Comparison of ENCODE assay signal across 11 cellular contexts in the genomic region with DNA sequence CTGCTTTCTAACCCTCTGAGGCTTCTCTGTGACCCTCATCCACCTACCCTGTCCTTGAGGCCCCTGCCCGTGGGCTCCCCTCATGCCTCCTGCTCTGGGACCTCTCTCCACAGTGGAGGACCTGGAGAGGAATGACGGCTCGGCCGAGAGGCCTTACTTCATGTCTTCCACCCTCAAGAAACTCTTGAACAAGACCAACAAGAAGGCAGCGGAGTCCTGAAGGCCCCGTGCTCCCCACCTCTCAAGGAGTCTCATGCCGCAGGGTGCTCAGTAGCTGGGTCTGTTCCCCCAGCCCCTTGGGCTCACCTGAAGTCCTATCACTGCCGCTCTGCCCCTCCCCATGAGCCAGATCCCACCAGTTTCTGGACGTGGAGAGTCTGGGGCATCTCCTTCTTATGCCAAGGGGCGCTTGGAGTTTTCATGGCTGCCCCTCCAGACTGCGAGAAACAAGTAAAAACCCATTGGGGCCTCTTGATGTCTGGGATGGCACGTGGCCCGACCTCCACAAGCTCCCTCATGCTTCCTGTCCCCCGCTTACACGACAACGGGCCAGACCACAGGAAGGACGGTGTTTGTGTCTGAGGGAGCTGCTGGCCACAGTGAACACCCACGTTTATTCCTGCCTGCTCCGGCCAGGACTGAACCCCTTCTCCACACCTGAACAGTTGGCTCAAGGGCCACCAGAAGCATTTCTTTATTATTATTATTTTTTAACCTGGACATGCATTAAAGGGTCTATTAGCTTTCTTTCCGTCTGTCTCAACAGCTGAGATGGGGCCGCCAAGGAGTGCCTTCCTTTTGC. TPM values are rescaled to one million over a fixed set of nuclear protein-coding genes. Genes with fewer than 3 reads are reported as not detected.
DNase-seq lines count a peak whose midpoint lies in the region; ATAC-seq and TF ChIP-seq lines count a peak whose summit lies in the region.
"Had no signal": no experiment of that assay in that cellular context is flagged by ENCODE, and none has a peak within 500 bp of the region (broad histone marks: within the 10 kb centered on the region; RNA-seq: fewer than 3 reads in every experiment).

No MANE protein-coding gene starts in this region.

- no peak overlapping the region for H3K4me3 ChIP-seq in HUES48 (ENCODE audit: low read depth, low read length)
- no peak overlapping the region for H3K4me3 ChIP-seq in hepatocyte

- H3K9me3 ChIP-seq in HUES48 (ENCODE audit: control insufficient read depth, insufficient read depth, low read length): no peaks in the 10 kb centered on the region
- H3K9me3 ChIP-seq in hepatocyte (ENCODE audit: low read depth): no peaks in the 10 kb centered on the region

- TF ChIP-seq CTCF in WTC11 (IDR thresholded peaks at IDR 0.05) (no peak), hepatocyte (IDR thresholded peaks at IDR 0.05; ENCODE audit: poor library complexity) (no peak)

- H3K27ac Mint-ChIP-seq in WTC11: peak overlapping the region; percentile 93
- H3K27ac Mint-ChIP-seq in stimulated activated memory B cell treated with anti-CD40 and anti-IgM and Interleukin-4, amounts not matched to agents 10 μg/mL and 1 μg/mL and 100 μg/mL, for 72 hours: peak overlapping the region; percentile 66

- no peaks in the 10 kb centered on the region for H3K9me2 ChIP-seq in hepatocyte (replicated peaks; ENCODE audit: insufficient read depth)

- no peaks in the 10 kb centered on the region for H3K79me2 ChIP-seq in hepatocyte

- H3K36me3 Mint-ChIP-seq in WTC11: peaks cover 18% of the 10 kb centered on the region
- peaks cover 45% of the 10 kb centered on the region for H3K36me3 Mint-ChIP-seq in stimulated activated memory B cell treated with anti-CD40 and anti-IgM and Interleukin-4, amounts not matched to agents 10 μg/mL and 1 μg/mL and 100 μg/mL, for 72 hours

- H3K4me1 ChIP-seq in HUES48 (ENCODE audit: control insufficient read depth, insufficient read depth, low read length) (peaks cover 8% of the 10 kb centered on the region), hepatocyte (ENCODE audit: insufficient read depth) (peaks cover 23% of the 10 kb centered on the region)

- H3K4me3 Mint-ChIP-seq in WTC11: 0 out of 2 replicates have a peak overlapping the region, but pooled peaks have one; percentile 14
- no peak overlapping the region for H3K4me3 Mint-ChIP-seq in stimulated activated memory B cell treated with anti-CD40 and anti-IgM and Interleukin-4, amounts not matched to agents 10 μg/mL and 1 μg/mL and 100 μg/mL, for 72 hours

- H3K27me3 ChIP-seq in HUES48 (ENCODE audit: control insufficient read depth, insufficient read depth, low read length): no peaks in the 10 kb centered on the region
- no peaks in the 10 kb centered on the region for H3K27me3 ChIP-seq in hepatocyte

- no peaks in the 10 kb centered on the region for H3K27me3 Mint-ChIP-seq in WTC11 (ENCODE audit: low read depth)
- H3K27me3 Mint-ChIP-seq in stimulated activated memory B cell treated with anti-CD40 and anti-IgM and Interleukin-4, amounts not matched to agents 10 μg/mL and 1 μg/mL and 100 μg/mL, for 72 hours: no peaks in the 10 kb centered on the region

- no peak overlapping the region for H3K9ac ChIP-seq in HUES48 (ENCODE audit: low read depth, low read length)

- H3K36me3 ChIP-seq in HUES48 (ENCODE audit: control insufficient read depth, insufficient read depth, low read length) (peaks cover 50% of the 10 kb centered on the region), hepatocyte (replicated peaks; ENCODE audit: insufficient read depth, low read depth) (no peaks in the 10 kb centered on the region)

- DNase-seq in WTC11 (ENCODE audit: low spot score) (no peak), hepatocyte (ENCODE audit: low spot score) (no peak), SW480 (ENCODE audit: low spot score) (no peak)
- DNase-seq: activated effector memory CD4-positive, alpha-beta T cell treated with anti-CD3 and anti-CD28 coated beads, Interleukin-2, amount 50 U/mL, for 16 hours; erythroblast; kidney; SW 1271 had no signal

- H3K4me1 Mint-ChIP-seq in WTC11: peaks cover 31% of the 10 kb centered on the region
- H3K4me1 Mint-ChIP-seq in stimulated activated memory B cell treated with anti-CD40 and anti-IgM and Interleukin-4, amounts not matched to agents 10 μg/mL and 1 μg/mL and 100 μg/mL, for 72 hours: peaks cover 59% of the 10 kb centered on the region

- CTCF ChIA-PET in WTC11 (lab: Charles Lee): interaction anchor here (0.6 to 10.7 kb wide), 20 partner anchors 9 to 253 kb away, joined by 3 to 276 read pairs (median 10); a partner anchor contains a TSS

- H3K9me3 Mint-ChIP-seq in WTC11: no peaks in the 10 kb centered on the region
- H3K9me3 Mint-ChIP-seq in stimulated activated memory B cell treated with anti-CD40 and anti-IgM and Interleukin-4, amounts not matched to agents 10 μg/mL and 1 μg/mL and 100 μg/mL, for 72 hours: no peaks in the 10 kb centered on the region

- H3K27ac ChIP-seq in HUES48 (ENCODE audit: low read depth, low read length) (peak overlapping the region; percentile 79), hepatocyte (peak overlapping the region; percentile 89)

- 74% methylated on average over 21 of the region's 21 CpGs for WGBS in hepatocyte (ENCODE audit: low lambda C conversion rate, missing lambda C conversion rate)

- no peaks in the 10 kb centered on the region for H4K20me1 ChIP-seq in hepatocyte (ENCODE audit: insufficient read depth, poor library complexity, severe bottlenecking)

- no peak overlapping the region for H2AFZ ChIP-seq in hepatocyte

- ATAC-seq in WTC11: no peak
- ATAC-seq in stimulated activated memory B cell treated with anti-CD40 and anti-IgM and Interleukin-4, amounts not matched to agents 10 μg/mL and 1 μg/mL and 100 μg/mL, for 72 hours: no peak
- no peak for ATAC-seq in HG03571 (IDR thresholded peaks at IDR 0.05; ENCODE audit: unreplicated experiment)
- ATAC-seq in GM18520 (IDR thresholded peaks at IDR 0.05; ENCODE audit: unreplicated experiment): no peak

- H3K4me2 ChIP-seq in hepatocyte: no peak overlapping the region

- POLR2A ChIA-PET in WTC11 (lab: Charles Lee): interaction anchor here (0.5 to 1.8 kb wide), 2 partner anchors 18 to 106 kb away, joined by 3 to 6 read pairs; a partner anchor contains a TSS

TF ChIP-seq in WTC11, 78 proteins besides CTCF, POLR2A, EP300 and RAD21:
- TF ChIP-seq, protein P1, sequence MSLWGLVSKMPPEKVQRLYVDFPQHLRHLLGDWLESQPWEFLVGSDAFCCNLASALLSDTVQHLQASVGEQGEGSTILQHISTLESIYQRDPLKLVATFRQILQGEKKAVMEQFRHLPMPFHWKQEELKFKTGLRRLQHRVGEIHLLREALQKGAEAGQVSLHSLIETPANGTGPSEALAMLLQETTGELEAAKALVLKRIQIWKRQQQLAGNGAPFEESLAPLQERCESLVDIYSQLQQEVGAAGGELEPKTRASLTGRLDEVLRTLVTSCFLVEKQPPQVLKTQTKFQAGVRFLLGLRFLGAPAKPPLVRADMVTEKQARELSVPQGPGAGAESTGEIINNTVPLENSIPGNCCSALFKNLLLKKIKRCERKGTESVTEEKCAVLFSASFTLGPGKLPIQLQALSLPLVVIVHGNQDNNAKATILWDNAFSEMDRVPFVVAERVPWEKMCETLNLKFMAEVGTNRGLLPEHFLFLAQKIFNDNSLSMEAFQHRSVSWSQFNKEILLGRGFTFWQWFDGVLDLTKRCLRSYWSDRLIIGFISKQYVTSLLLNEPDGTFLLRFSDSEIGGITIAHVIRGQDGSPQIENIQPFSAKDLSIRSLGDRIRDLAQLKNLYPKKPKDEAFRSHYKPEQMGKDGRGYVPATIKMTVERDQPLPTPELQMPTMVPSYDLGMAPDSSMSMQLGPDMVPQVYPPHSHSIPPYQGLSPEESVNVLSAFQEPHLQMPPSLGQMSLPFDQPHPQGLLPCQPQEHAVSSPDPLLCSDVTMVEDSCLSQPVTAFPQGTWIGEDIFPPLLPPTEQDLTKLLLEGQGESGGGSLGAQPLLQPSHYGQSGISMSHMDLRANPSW (CRISPR knock-in tag; conservative IDR thresholded peaks at IDR 0.05; ENCODE audit: low read depth): no peak
- TF ChIP-seq, protein P2, sequence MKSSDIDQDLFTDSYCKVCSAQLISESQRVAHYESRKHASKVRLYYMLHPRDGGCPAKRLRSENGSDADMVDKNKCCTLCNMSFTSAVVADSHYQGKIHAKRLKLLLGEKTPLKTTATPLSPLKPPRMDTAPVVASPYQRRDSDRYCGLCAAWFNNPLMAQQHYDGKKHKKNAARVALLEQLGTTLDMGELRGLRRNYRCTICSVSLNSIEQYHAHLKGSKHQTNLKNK (CRISPR knock-in tag; IDR thresholded peaks at IDR 0.05): no peak

RNA-seq across cellular contexts. Expression of a gene that starts 10.8 kb away (rescaled TPM):
- 626 to 659 TPM (median 656 TPM) in 3 replicates for total RNA-seq in WTC11 (2021)
- total RNA-seq in hepatocyte: 112 and 149 TPM in 2 replicates
- polyA plus RNA-seq in hepatocyte: 120 and 129 TPM in 2 replicates

RNA-seq across cellular contexts. Expression of a gene that starts 18.0 kb away (rescaled TPM):
- total RNA-seq in WTC11 (2021): 102 to 111 TPM (median 109 TPM) in 3 replicates
- total RNA-seq in hepatocyte: 37.2 and 44.4 TPM in 2 replicates
- 91.3 and 100 TPM in 2 replicates for polyA plus RNA-seq in hepatocyte

RNA-seq across cellular contexts. Expression of a gene that starts 56.3 kb away (rescaled TPM):
- total RNA-seq in WTC11 (2021) (127 to 176 TPM (median 174 TPM) in 3 replicates), hepatocyte (63.7 and 66.5 TPM in 2 replicates)
- 67.4 and 69.4 TPM in 2 replicates for polyA plus RNA-seq in hepatocyte

RNA-seq across cellular contexts. Expression of a gene that starts 57.9 kb away (rescaled TPM):
- total RNA-seq in WTC11 (2021) (67.6 to 72.6 TPM (median 69.6 TPM) in 3 replicates), hepatocyte (19.5 and 21.7 TPM in 2 replicates)
- 52.8 and 67.7 TPM in 2 replicates for polyA plus RNA-seq in hepatocyte
